Comparison of ENCODE assay signal across 11 cellular contexts in the genomic region with DNA sequence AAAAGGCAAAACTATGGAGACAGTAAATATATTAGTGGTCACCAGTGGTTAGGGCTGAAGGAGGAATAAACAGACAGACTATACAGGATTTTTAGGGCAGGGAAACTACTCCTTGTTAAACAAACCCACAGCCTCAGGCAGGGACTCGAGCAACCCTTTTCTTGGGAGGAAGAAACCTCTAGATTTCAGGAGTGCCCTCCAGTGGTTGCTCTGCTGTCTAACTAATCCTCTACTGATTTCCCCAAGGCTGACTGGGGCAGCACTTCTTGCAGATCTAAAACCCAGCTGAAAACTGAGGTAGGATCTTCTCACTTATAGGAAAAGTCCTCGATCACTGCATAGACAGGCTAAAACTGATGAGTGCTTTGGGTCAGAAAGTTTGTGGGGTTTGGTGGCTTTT.
DNase-seq lines count a peak whose midpoint lies in the region; ATAC-seq, FAIRE-seq and TF ChIP-seq lines count a peak whose summit lies in the region.
"Had no signal": no experiment of that assay in that cellular context is flagged by ENCODE, and none has a peak within 500 bp of the region (broad histone marks: within the 10 kb centered on the region; RNA-seq: fewer than 3 reads in every experiment).

No MANE protein-coding gene starts in this region.

- 57% methylated on average over 2 of the region's 2 CpGs for WGBS in liver
- WGBS in HepG2 (ENCODE audit: low lambda C conversion rate), result 5% methylated on average over 2 of the region's 2 CpGs

- TF ChIP-seq EP300 in HepG2 (IDR thresholded peaks at IDR 0.05; ENCODE audit: low read depth in 2 of 2, low read length in 2 of 2) (no peak), HepG2 (CRISPR knock-in tag; IDR thresholded peaks at IDR 0.05; ENCODE audit: borderline replicate concordance) (no peak)

- FAIRE-seq in HepG2 (lab: Jason Lieb, UNC), result no peak
- FAIRE-seq: islet of Langerhans had no signal

- no peak for TF ChIP-seq POLR2A in HepG2 (IDR thresholded peaks at IDR 0.05; ENCODE audit: insufficient read depth in 1 of 2, low read depth in 2 of 2, low read length in 2 of 2)

- no peak overlapping the region for H3K27ac ChIP-seq in liver (ENCODE audit: low read depth in 1 of 2, low read length in 2 of 2)
- H3K27ac ChIP-seq in HepG2 (ENCODE audit: extremely low read length, insufficient read depth, low read length), result no peak overlapping the region
- no peak overlapping the region for H3K27ac ChIP-seq in SJCRH30

- H3K4me1 ChIP-seq in liver (ENCODE audit: control insufficient read depth in 4 of 4, insufficient read depth in 4 of 4, low read length in 3 of 4) (no peaks in the 10 kb centered on the region), HepG2 (ENCODE audit: insufficient read depth, low read length) (no peaks in the 10 kb centered on the region), SJCRH30 (no peaks in the 10 kb centered on the region)

- H3K4me3 ChIP-seq in liver (ENCODE audit: low read depth in 1 of 3, low read length in 3 of 3) (no peak overlapping the region), HepG2 (replicated peaks in 1 of 3; ENCODE audit: insufficient read depth in 1 of 3, low read depth in 2 of 3, low read length in 3 of 3) (no peak overlapping the region), SJCRH30 (no peak overlapping the region), fibroblast of pulmonary artery (replicated peaks; ENCODE audit: low read depth, low read length) (no peak overlapping the region)

- H3K27me3 ChIP-seq in liver (ENCODE audit: control insufficient read depth in 4 of 4, insufficient read depth in 4 of 4, low read length in 3 of 4), result no peaks in the 10 kb centered on the region
- H3K27me3 ChIP-seq in HepG2 (ENCODE audit: control insufficient read depth in 1 of 2, insufficient read depth in 2 of 2, low read length in 2 of 2), result no peaks in the 10 kb centered on the region
- H3K27me3 ChIP-seq in SJCRH30, result no peaks in the 10 kb centered on the region

- TF ChIP-seq CTCF in liver (IDR thresholded peaks at IDR 0.05; ENCODE audit: low read depth, low read length, missing input control) (no peak), HepG2 (CRISPR knock-in tag; IDR thresholded peaks at IDR 0.05) (no peak), fibroblast of pulmonary artery (IDR thresholded peaks at IDR 0.05; ENCODE audit: low read length, missing control alignments) (peak; percentile 67)

- in situ Hi-C loops in HepG2 (cut with HindIII; ENCODE audit: extremely low pct_ligation_motif_present, low pct_unique_long_range_greater_than_20kb), result no loop called here

- TF ChIP-seq RAD21 in liver (IDR thresholded peaks at IDR 0.05) (peak; percentile 6 to 46), HepG2 (CRISPR knock-in tag; IDR thresholded peaks at IDR 0.05) (no peak)

- H3K9ac ChIP-seq in liver (ENCODE audit: low read depth in 1 of 2, low read length in 2 of 2) (no peak overlapping the region), HepG2 (ENCODE audit: insufficient read depth, low read depth, low read length) (no peak overlapping the region)

- H3K36me3 ChIP-seq in liver (ENCODE audit: control insufficient read depth in 4 of 4, insufficient read depth in 3 of 4, low read depth in 1 of 4, low read length in 3 of 4) (peaks cover 0 to 3% (median 0%) of the 10 kb centered on the region in 4 donors), HepG2 (replicated peaks in 1 of 2; ENCODE audit: control insufficient read depth in 1 of 2, insufficient read depth in 2 of 2, low read length in 2 of 2) (no peaks in the 10 kb centered on the region), SJCRH30 (no peaks in the 10 kb centered on the region)

- CTCF ChIA-PET in HepG2 (lab: Yijun Ruan, JAX; ENCODE audit: low intra/inter-chr PET ratio, low total read pairs), result no interaction called here

- POLR2A ChIA-PET in HepG2 (lab: Yijun Ruan, JAX), result no interaction called here

- no peak overlapping the region for H2AFZ ChIP-seq in HepG2 (ENCODE audit: low read length)

- intact Hi-C loops in HepG2 (cut with micrococcal nuclease; ENCODE audit: unreplicated experiment), result no loop called here

- no TSS peak for BruUV-seq in HepG2 (replicated peaks; lab: Mats Ljungman, UMichigan)

- no peak overlapping the region for H3K4me2 ChIP-seq in HepG2 (ENCODE audit: low read depth, low read length)

- H3K9me3 ChIP-seq in liver (ENCODE audit: control insufficient read depth in 4 of 4, low read length in 3 of 4), result no peaks in the 10 kb centered on the region
- H3K9me3 ChIP-seq in HepG2 (ENCODE audit: low read length), result peaks cover 38% of the 10 kb centered on the region
- no peaks in the 10 kb centered on the region for H3K9me3 ChIP-seq in SJCRH30 (replicated peaks)

- DNase-seq in HepG2 (ENCODE audit: low spot score), result no peak
- peak; percentile 14 to 46 for DNase-seq in SJCRH30
- DNase-seq in fibroblast of pulmonary artery (ENCODE audit: low read depth), result peak; percentile 77
- no peak for DNase-seq in occipital lobe (lab: John Stamatoyannopoulos, UW)
- no peak for DNase-seq in LoVo (ENCODE audit: low spot score)
- no peak for DNase-seq in GM19240 (ENCODE audit: insufficient read length, low spot score)
- DNase-seq: cerebellar nuclear complex, right cardiac atrium had no signal

- ATAC-seq in HepG2, result no peak
- ATAC-seq in HG03520 (IDR thresholded peaks at IDR 0.05; ENCODE audit: unreplicated experiment), result no peak
- ATAC-seq: right cardiac atrium had no signal

- no peaks in the 10 kb centered on the region for H3K79me2 ChIP-seq in HepG2 (ENCODE audit: insufficient read depth, low read length)

- H4K20me1 ChIP-seq in HepG2 (ENCODE audit: insufficient read depth, low read length), result no peaks in the 10 kb centered on the region

TF ChIP-seq in liver, 16 proteins besides CTCF, POLR2A, EP300 and RAD21:
- TF ChIP-seq, protein P1, sequence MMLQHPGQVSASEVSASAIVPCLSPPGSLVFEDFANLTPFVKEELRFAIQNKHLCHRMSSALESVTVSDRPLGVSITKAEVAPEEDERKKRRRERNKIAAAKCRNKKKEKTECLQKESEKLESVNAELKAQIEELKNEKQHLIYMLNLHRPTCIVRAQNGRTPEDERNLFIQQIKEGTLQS (IDR thresholded peaks at IDR 0.05), result no peak
- TF ChIP-seq GABPA (IDR thresholded peaks at IDR 0.05 in 1 of 2, conservative IDR thresholded peaks at IDR 0.05 in 1 of 2), result no peak
- TF ChIP-seq RXRA (IDR thresholded peaks at IDR 0.05), result no peak
- TF ChIP-seq SP1 (IDR thresholded peaks at IDR 0.05), result no peak
- no peak for TF ChIP-seq JUND (IDR thresholded peaks at IDR 0.05)
- TF ChIP-seq NR2F2 (IDR thresholded peaks at IDR 0.05), result no peak
TF ChIP-seq in liver: peak in this region for 0.

TF ChIP-seq in HepG2, 621 proteins besides CTCF, POLR2A, EP300 and RAD21:
- TF ChIP-seq KMT2B (CRISPR knock-in tag; IDR thresholded peaks at IDR 0.05), result no peak
- no peak for TF ChIP-seq ATF7 (IDR thresholded peaks at IDR 0.05)
- no peak for TF ChIP-seq ATF7 (CRISPR knock-in tag; IDR thresholded peaks at IDR 0.05)
- no peak for TF ChIP-seq ZNF292 (CRISPR knock-in tag; IDR thresholded peaks at IDR 0.05; ENCODE audit: borderline replicate concordance, low read depth)
- no peak for TF ChIP-seq ZNF549 (CRISPR knock-in tag; IDR thresholded peaks at IDR 0.05)
- no peak for TF ChIP-seq ZFP90 (CRISPR knock-in tag; IDR thresholded peaks at IDR 0.05; ENCODE audit: borderline replicate concordance)
- TF ChIP-seq, protein P2, sequence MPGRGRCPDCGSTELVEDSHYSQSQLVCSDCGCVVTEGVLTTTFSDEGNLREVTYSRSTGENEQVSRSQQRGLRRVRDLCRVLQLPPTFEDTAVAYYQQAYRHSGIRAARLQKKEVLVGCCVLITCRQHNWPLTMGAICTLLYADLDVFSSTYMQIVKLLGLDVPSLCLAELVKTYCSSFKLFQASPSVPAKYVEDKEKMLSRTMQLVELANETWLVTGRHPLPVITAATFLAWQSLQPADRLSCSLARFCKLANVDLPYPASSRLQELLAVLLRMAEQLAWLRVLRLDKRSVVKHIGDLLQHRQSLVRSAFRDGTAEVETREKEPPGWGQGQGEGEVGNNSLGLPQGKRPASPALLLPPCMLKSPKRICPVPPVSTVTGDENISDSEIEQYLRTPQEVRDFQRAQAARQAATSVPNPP (CRISPR knock-in tag; IDR thresholded peaks at IDR 0.05), result no peak
- TF ChIP-seq RBAK (CRISPR knock-in tag; IDR thresholded peaks at IDR 0.05), result no peak
- no peak for TF ChIP-seq ZNF766 (CRISPR knock-in tag; IDR thresholded peaks at IDR 0.05; ENCODE audit: borderline replicate concordance)
TF ChIP-seq in HepG2: peak in this region for 0.

Comparison
In these comparisons a context has a peak if more than half of its experiments do, and no peak if none do; other contexts are left out.
1. DNase-seq: peak in SJCRH30 (2 of 2) and fibroblast of pulmonary artery (single experiment); none in HepG2 (single experiment), occipital lobe (single experiment), LoVo (single experiment) and GM19240 (single experiment).